Comparison of ENCODE assay signal across 8 cellular contexts in the genomic region with DNA sequence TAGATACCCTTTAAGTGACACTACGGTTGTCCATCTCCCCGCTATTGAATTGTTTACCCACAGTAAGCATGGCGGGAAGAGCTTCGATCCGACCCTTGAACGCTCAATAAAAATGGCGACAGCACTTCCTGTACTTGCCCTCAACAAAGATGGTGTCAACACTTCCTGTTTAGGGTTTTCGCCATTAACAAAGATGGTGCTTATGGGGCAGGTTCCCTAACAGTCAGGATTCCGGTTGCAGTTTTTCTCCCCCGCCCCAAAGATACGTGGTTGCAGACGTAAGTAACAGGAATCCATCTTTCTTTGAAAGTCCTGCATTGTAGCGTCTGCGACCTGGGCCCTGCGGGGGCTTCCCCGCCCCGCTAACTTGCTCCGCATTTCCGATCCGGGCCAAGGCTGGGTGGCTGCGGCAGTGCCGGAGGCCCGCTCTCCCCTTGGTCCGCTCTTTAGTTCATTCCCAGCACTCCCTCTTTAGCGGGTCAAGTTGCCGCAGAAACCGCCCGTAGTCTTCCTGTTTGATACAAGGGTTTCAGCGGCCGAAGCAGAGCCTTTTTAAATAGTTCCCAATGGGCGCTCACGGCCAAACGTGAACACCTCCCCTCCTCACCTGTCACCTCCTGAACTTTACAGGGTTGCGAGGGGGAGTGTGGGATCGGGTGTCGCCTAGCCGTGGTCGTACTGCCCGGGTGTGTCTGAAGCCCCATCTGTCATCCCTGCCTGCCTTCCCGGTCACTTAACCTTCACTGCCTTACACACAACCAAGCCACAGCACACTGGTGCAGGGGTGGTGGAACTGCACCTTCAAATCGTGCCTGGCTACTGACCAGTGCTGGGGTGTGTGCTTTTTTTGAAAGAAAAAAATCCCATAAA. TPM values are rescaled to one million over a fixed set of nuclear protein-coding genes. Genes with fewer than 3 reads are reported as not detected.
DNase-seq lines count a peak whose midpoint lies in the region; ATAC-seq and TF ChIP-seq lines count a peak whose summit lies in the region.

TSS of gene CRADD (plus strand) at position 181 of the 870 bp plus-strand sequence.

- ATAC-seq in GM18868 (IDR thresholded peaks at IDR 0.05; ENCODE audit: unreplicated experiment) (peak; percentile 96), HG03108 (IDR thresholded peaks at IDR 0.05; ENCODE audit: unreplicated experiment) (peak; percentile 84)

- TF ChIP-seq CTCF in VCaP (conservative IDR thresholded peaks at IDR 0.05) = no peak
- TF ChIP-seq CTCF in breast epithelium (IDR thresholded peaks at IDR 0.05) = no peak

- H3K27me3 ChIP-seq in ACC112 (ENCODE audit: insufficient read depth, low read length) (no peaks in the 10 kb centered on the region), breast epithelium (no peaks in the 10 kb centered on the region), skeletal muscle tissue (ENCODE audit: control insufficient read depth in 3 of 3, insufficient read depth in 3 of 3, low read length in 3 of 3) (no peaks in the 10 kb centered on the region)

- H3K4me3 ChIP-seq in ACC112 (ENCODE audit: low read depth, low read length) (peak within 1 kb of the TSS; percentile 86), breast epithelium (peak within 1 kb of the TSS; percentile 71 to 88 (median 77)), iPS-18c (ENCODE audit: insufficient read depth, low read depth, low read length) (peak within 1 kb of the TSS; percentile 67), skeletal muscle tissue (ENCODE audit: low read length in 3 of 3) (peak within 1 kb of the TSS; percentile 86 to 91 (median 89))

- peak within 1 kb of the TSS; percentile 100 for H2AFZ ChIP-seq in ACC112 (ENCODE audit: low read length, unreplicated experiment)

- H3K9me3 ChIP-seq in breast epithelium (no peaks in the 10 kb centered on the region), iPS-18c (ENCODE audit: control insufficient read depth, insufficient read depth, low read length) (no peaks in the 10 kb centered on the region), skeletal muscle tissue (ENCODE audit: control insufficient read depth in 3 of 3, low read length in 3 of 3) (no peaks in the 10 kb centered on the region)

- no peaks in the 10 kb centered on the region for H3K79me2 ChIP-seq in ACC112 (ENCODE audit: control insufficient read depth, insufficient read depth, low read length, unreplicated experiment)

- peak; percentile 43 for TF ChIP-seq POLR2A in breast epithelium (IDR thresholded peaks at IDR 0.05)

- H3K4me1 ChIP-seq in ACC112 (ENCODE audit: control insufficient read depth, insufficient read depth, low read length, unreplicated experiment) (peaks cover 5% of the 10 kb centered on the region), breast epithelium (no peaks in the 10 kb centered on the region), skeletal muscle tissue (ENCODE audit: control insufficient read depth in 3 of 3, insufficient read depth in 3 of 3, low read length in 3 of 3) (peaks cover 15 to 36% (median 23%) of the 10 kb centered on the region in 3 donors)

- H3K27ac ChIP-seq in ACC112 (ENCODE audit: low read depth, low read length) = peak within 1 kb of the TSS; percentile 88
- peak within 1 kb of the TSS; percentile 94 for H3K27ac ChIP-seq in VCaP
- H3K27ac ChIP-seq in breast epithelium = peak within 1 kb of the TSS; percentile 98 to 99
- peak within 1 kb of the TSS; percentile 97 for H3K27ac ChIP-seq in skeletal muscle tissue (ENCODE audit: low read depth, low read length)

- peak within 1 kb of the TSS; percentile 90 to 98 (median 97) for H3K9ac ChIP-seq in skeletal muscle tissue (ENCODE audit: low read depth in 1 of 3, low read length in 3 of 3)

- DNase-seq in NCI-H2196 (lab: John Stamatoyannopoulos, UW; ENCODE audit: unreplicated experiment) (peak; percentile 93), breast epithelium (ENCODE audit: low spot score in 2 of 2) (peak; percentile 70 to 84)

- H3K36me3 ChIP-seq in ACC112 (ENCODE audit: insufficient read depth, low read length) (no peaks in the 10 kb centered on the region), breast epithelium (no peaks in the 10 kb centered on the region), skeletal muscle tissue (ENCODE audit: control insufficient read depth in 3 of 3, insufficient read depth in 3 of 3, low read length in 3 of 3) (no peaks in the 10 kb centered on the region)

- intact Hi-C loops in breast epithelium (cut with DNase I; ENCODE audit: low total_unique reads) = no loop called here

RNA-seq across cellular contexts. Expression of gene CRADD, which starts in this region (rescaled TPM):
- 10 to 100 TPM; 24.0 to 49.8 (median 44.2) TPM for total RNA-seq in breast epithelium
- total RNA-seq in skeletal muscle tissue = 18.3 TPM

Comparison
In these comparisons a context has a peak if more than half of its experiments do, and no peak if none do; other contexts are left out.
1. Peak in every context shown above with its lines: DNase-seq, ATAC-seq, H3K4me3 ChIP-seq and H3K27ac ChIP-seq.